Comparison of ENCODE assay signal across 8 cellular contexts in the genomic region with DNA sequence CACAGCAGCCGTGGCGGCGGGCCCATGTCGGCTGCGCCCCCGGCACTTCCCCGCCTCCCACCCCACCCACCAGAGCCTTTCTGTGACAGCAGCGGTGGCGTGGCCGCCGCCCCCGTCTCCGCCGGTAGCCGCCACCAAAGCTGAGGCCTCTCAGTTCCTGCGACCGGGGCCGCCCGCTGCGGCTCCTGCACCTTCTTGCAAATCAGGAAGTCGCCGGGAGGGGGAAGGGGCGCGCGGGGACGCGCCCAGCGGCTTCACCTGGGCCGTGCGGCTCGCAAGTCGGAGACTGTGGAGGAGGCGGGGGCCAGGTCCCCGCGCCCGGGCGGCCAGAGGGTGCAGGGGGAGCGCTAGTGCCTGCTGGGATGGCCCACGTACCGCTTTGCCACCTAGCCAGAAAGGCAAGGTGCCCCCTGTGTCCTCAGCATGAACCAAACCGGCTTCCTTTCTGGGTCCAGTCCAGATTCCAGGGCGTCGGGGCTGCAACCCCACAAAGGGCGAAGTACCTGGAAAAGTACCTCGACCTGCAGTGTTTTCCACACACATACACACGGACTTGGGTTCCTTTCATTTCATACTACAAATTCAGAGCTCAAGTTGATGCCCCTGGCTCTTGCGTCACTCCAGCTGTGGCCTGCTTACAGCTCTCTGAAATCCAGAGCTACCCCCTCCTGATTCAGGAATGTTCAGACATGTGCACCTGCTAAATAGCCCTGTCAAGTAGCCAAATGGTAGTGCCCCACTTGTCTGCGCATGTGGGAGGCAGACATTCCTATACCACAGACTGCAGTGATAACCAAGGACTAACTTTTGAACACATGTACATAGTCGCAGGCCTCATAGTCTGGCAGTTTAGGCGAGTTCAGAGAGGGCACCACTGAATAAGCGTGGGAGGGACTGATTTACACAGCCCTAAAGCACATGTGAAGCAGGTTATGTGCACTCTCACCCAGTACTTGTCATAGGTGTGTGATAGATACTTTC. TPM values are rescaled to one million over a fixed set of nuclear protein-coding genes. Genes with fewer than 3 reads are reported as not detected.
DNase-seq lines count a peak whose midpoint lies in the region; ATAC-seq and TF ChIP-seq lines count a peak whose summit lies in the region.

A gene with protein sequence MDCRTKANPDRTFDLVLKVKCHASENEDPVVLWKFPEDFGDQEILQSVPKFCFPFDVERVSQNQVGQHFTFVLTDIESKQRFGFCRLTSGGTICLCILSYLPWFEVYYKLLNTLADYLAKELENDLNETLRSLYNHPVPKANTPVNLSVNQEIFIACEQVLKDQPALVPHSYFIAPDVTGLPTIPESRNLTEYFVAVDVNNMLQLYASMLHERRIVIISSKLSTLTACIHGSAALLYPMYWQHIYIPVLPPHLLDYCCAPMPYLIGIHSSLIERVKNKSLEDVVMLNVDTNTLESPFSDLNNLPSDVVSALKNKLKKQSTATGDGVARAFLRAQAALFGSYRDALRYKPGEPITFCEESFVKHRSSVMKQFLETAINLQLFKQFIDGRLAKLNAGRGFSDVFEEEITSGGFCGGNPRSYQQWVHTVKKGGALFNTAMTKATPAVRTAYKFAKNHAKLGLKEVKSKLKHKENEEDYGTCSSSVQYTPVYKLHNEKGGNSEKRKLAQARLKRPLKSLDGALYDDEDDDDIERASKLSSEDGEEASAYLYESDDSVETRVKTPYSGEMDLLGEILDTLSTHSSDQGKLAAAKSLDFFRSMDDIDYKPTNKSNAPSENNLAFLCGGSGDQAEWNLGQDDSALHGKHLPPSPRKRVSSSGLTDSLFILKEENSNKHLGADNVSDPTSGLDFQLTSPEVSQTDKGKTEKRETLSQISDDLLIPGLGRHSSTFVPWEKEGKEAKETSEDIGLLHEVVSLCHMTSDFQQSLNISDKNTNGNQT (minus strand): TSS at position 199 of the 981 bp plus-strand sequence. CDS start 325 bp downstream, outside the sequence.

- DNase-seq in AG10803 (ENCODE audit: low read depth): peak; percentile 83
- peak; percentile 19 for DNase-seq in NK-92 (lab: John Stamatoyannopoulos, UW; ENCODE audit: unreplicated experiment)
- peak; percentile 59 to 63 for DNase-seq in activated CD8-positive, alpha-beta memory T cell treated with anti-CD3 and anti-CD28 coated beads for 4 hours (ENCODE audit: low read depth in 2 of 2)
- peak; percentile 95 for DNase-seq in endodermal cell
- DNase-seq in mucosa of descending colon: peak; percentile 91 to 95 (median 92)
- peak; percentile 74 for DNase-seq in stimulated activated CD8-positive, alpha-beta memory T cell treated with anti-CD3 and anti-CD28 coated beads, Interleukin-4, amount 100 ng/mL, for 24 hours (ENCODE audit: low read depth)

- no peak within 1 kb of the TSS for H3K27ac ChIP-seq in endodermal cell (ENCODE audit: low read depth, low read length)

- peak within 1 kb of the TSS; percentile 74 for H3K9ac ChIP-seq in endodermal cell (ENCODE audit: extremely low read depth, low read length, poor library complexity, severe bottlenecking)

- H3K4me1 ChIP-seq in endodermal cell (ENCODE audit: control insufficient read depth, insufficient read depth, low read length) (peaks cover 3% of the 10 kb centered on the region), mucosa of descending colon (ENCODE audit: low read depth) (peaks cover 35% of the 10 kb centered on the region)

- peak within 1 kb of the TSS; percentile 72 for H3K4me3 ChIP-seq in AG10803 (ENCODE audit: low read length)
- peak within 1 kb of the TSS; percentile 96 for H3K4me3 ChIP-seq in endodermal cell (ENCODE audit: low read length)
- peak within 1 kb of the TSS; percentile 83 for H3K4me3 ChIP-seq in mucosa of descending colon

- intact Hi-C loops in mucosa of descending colon (cut with DNase I, micrococcal nuclease): no loop called here

- no peak within 1 kb of the TSS for H3K27ac Mint-ChIP-seq in endodermal cell

- no peak for TF ChIP-seq CTCF in AG10803 (conservative IDR thresholded peaks at IDR 0.05; ENCODE audit: low read length)
- TF ChIP-seq CTCF in endodermal cell (conservative IDR thresholded peaks at IDR 0.05): peak; percentile 61
- peak; percentile 12 for TF ChIP-seq CTCF in mucosa of descending colon (IDR thresholded peaks at IDR 0.05)

- 12 to 41% methylated on average over 13 to 51 of the region's 51 CpGs for WGBS in endodermal cell (ENCODE audit: insufficient coverage in 1 of 2, insufficient read length in 1 of 2), 2 experiments

- no peaks in the 10 kb centered on the region for H3K27me3 ChIP-seq in endodermal cell (ENCODE audit: control insufficient read depth, insufficient read depth, low read length, poor library complexity, severe bottlenecking)

- H3K27me3 Mint-ChIP-seq in endodermal cell (ENCODE audit: insufficient read depth): no peaks in the 10 kb centered on the region

- peaks cover 4% of the 10 kb centered on the region for H3K9me3 ChIP-seq in endodermal cell (ENCODE audit: control insufficient read depth, low read length)
- no peaks in the 10 kb centered on the region for H3K9me3 ChIP-seq in mucosa of descending colon

- ATAC-seq in GM19023 (IDR thresholded peaks at IDR 0.05; ENCODE audit: unreplicated experiment) (peak; percentile 74), HG03280 (IDR thresholded peaks at IDR 0.05; ENCODE audit: unreplicated experiment) (peak; percentile 66), mucosa of descending colon (peak; percentile 83)

- peak within 1 kb of the TSS; percentile 73 for H3K4me3 Mint-ChIP-seq in endodermal cell

- peaks cover 4% of the 10 kb centered on the region for H3K9me3 Mint-ChIP-seq in endodermal cell

- H3K36me3 ChIP-seq in endodermal cell (ENCODE audit: control insufficient read depth, insufficient read depth, low read length) (no peaks in the 10 kb centered on the region), mucosa of descending colon (ENCODE audit: low read depth) (no peaks in the 10 kb centered on the region)

- H3K4me1 Mint-ChIP-seq in endodermal cell: peaks cover 23% of the 10 kb centered on the region

- H3K36me3 Mint-ChIP-seq in endodermal cell (ENCODE audit: low read depth): no peaks in the 10 kb centered on the region

RNA-seq across cellular contexts. Expression of the gene that starts here (rescaled TPM):
- 10 to 100 TPM in 1 of 2 donors, 1 to 10 TPM in 1; 9.4 to 11.9 TPM for total RNA-seq in endodermal cell
- polyA plus RNA-seq in endodermal cell (2013, experiment 1 of 2): 6.9 TPM
- 9.0 TPM for polyA plus RNA-seq in endodermal cell (2013, experiment 2 of 2)
- total RNA-seq in mucosa of descending colon: 10 to 100 TPM; 29.3 to 54.9 (median 32.2) TPM

Comparison
In these comparisons a context has a peak if more than half of its experiments do, and no peak if none do; other contexts are left out.
1. DNase-seq: peak in every context shown above with its lines; median percentile 95 in endodermal cell; 92 in mucosa of descending colon; 83 in AG10803; 74 in stimulated activated CD8-positive, alpha-beta memory T cell treated with anti-CD3 and anti-CD28 coated beads, Interleukin-4, amount 100 ng/mL, for 24 hours; 61 in activated CD8-positive, alpha-beta memory T cell treated with anti-CD3 and anti-CD28 coated beads for 4 hours; 19 in NK-92.